Comparison of ENCODE assay signal across 17 cellular contexts in the genomic region with DNA sequence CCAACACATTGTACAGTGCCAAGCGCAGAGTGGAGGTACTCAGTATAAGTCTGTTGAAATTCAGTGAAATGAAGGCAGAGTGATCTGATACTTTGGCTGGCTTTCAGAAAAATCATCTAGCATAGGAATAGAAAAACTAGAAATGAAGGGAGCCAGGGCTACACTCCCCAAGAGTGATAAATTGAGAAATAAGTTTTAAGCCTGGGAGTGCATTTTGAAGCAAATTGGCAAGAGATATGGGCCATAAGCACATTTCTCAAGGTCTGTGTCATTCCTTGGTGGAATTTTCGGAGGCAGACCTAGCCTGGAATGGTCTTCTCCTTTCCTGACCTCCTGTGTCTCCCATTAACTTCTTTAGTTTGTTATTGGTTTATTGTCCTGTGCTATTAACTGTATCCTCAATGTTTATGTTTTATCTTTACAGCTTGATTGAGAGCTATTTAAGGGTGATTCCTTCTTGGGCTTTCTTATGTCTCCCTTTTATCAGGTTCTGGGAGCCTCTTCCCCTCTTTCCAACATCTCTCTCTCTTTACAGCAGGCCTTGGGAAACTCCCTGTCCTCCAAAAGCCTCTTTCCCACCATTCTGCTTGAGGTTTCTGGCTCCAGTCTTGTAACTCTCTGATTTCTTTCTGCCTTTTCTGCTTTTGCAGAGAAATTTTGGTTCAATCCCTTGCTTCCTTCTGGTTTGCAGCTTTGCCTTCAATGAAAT.
DNase-seq lines count a peak whose midpoint lies in the region; ATAC-seq and TF ChIP-seq lines count a peak whose summit lies in the region.
"Had no signal": no experiment of that assay in that cellular context is flagged by ENCODE, and none has a peak within 500 bp of the region (broad histone marks: within the 10 kb centered on the region; RNA-seq: fewer than 3 reads in every experiment).

No MANE protein-coding gene starts in this region.

- CTCF ChIA-PET in naive thymus-derived CD4-positive, alpha-beta T cell (lab: Charles Lee) = no interaction called here

- no peak overlapping the region for H3K27ac ChIP-seq in trophoblast cell (ENCODE audit: low read depth, low read length)
- no peak overlapping the region for H3K27ac ChIP-seq in naive thymus-derived CD4-positive, alpha-beta T cell (ENCODE audit: low read depth, low read length)
- H3K27ac ChIP-seq: neutrophil, SJCRH30 had no signal

- no peak overlapping the region for H2AFZ ChIP-seq in trophoblast cell (ENCODE audit: insufficient read depth, low read length, poor library complexity)

- no peak overlapping the region for H4K12ac ChIP-seq in trophoblast cell (ENCODE audit: low read depth, low read length)

- H3K36me3 ChIP-seq in trophoblast cell (ENCODE audit: control insufficient read depth in 1 of 2, insufficient read depth in 2 of 2, low read length in 2 of 2) = no peaks in the 10 kb centered on the region
- H3K36me3 ChIP-seq in naive thymus-derived CD4-positive, alpha-beta T cell (ENCODE audit: control insufficient read depth in 2 of 3, insufficient read depth in 3 of 3, low read length in 3 of 3) = no peaks in the 10 kb centered on the region
- H3K36me3 ChIP-seq: neutrophil, SJCRH30 had no signal

- peaks cover 0 to 8% (median 3%) of the 10 kb centered on the region in 11 donors for H3K9me3 Mint-ChIP-seq in naive thymus-derived CD4-positive, alpha-beta T cell
- H3K9me3 Mint-ChIP-seq: dendritic cell treated with granulocyte-macrophage colony-stimulating factor and Interleukin-4, amounts not matched to agents 40 ng/mL and 50 ng/mL, for 4 days had no signal

- H3K4me2 ChIP-seq in trophoblast cell (ENCODE audit: low read length) = no peak overlapping the region

- H2BK120ac ChIP-seq in trophoblast cell (ENCODE audit: insufficient read depth, low read length, poor library complexity) = no peak overlapping the region

- no peak overlapping the region for H2BK5ac ChIP-seq in trophoblast cell (ENCODE audit: low read depth, low read length, poor library complexity)

- H3K4me1 ChIP-seq in trophoblast cell (ENCODE audit: control insufficient read depth in 1 of 2, insufficient read depth in 2 of 2, low read length in 2 of 2) = peaks cover 6 to 9% of the 10 kb centered on the region in 2 experiments
- H3K4me1 ChIP-seq in naive thymus-derived CD4-positive, alpha-beta T cell (ENCODE audit: control insufficient read depth in 2 of 2, insufficient read depth in 2 of 2, low read length in 2 of 2) = no peaks in the 10 kb centered on the region
- H3K4me1 ChIP-seq: SJCRH30 had no signal

- no peak overlapping the region for H3K9ac ChIP-seq in trophoblast cell (ENCODE audit: low read length)

- H3K79me2 ChIP-seq in trophoblast cell (ENCODE audit: control insufficient read depth, insufficient read depth, low read length, poor library complexity) = no peaks in the 10 kb centered on the region

- no peak overlapping the region for H3K18ac ChIP-seq in trophoblast cell (ENCODE audit: low read length)

- no peak for TF ChIP-seq CTCF in AG10803 (conservative IDR thresholded peaks at IDR 0.05; ENCODE audit: low read length)
- no peak for TF ChIP-seq CTCF in fibroblast of pulmonary artery (IDR thresholded peaks at IDR 0.05; ENCODE audit: low read length, missing control alignments)

- no peak overlapping the region for H2AK5ac ChIP-seq in trophoblast cell (ENCODE audit: low read length)

- POLR2A ChIA-PET in naive thymus-derived CD4-positive, alpha-beta T cell (lab: Charles Lee) = no interaction called here

- H3K27me3 Mint-ChIP-seq in naive thymus-derived CD4-positive, alpha-beta T cell = peaks cover 0 to 10% (median 0%) of the 10 kb centered on the region in 5 donors
- H3K27me3 Mint-ChIP-seq: activated CD8-positive, alpha-beta memory T cell treated with anti-CD3 and anti-CD28 coated beads, Interleukin-2, amount 10 ng/mL, durations not matched to agents 7 days and 5 days; dendritic cell treated with granulocyte-macrophage colony-stimulating factor and Interleukin-4, amounts not matched to agents 40 ng/mL and 50 ng/mL, for 4 days had no signal

- DNase-seq in AG10803 (ENCODE audit: low read depth) (peak; percentile 82), fibroblast of pulmonary artery (ENCODE audit: low read depth) (peak; percentile 62), trophoblast cell (peak; percentile 56 to 78), germinal center (ENCODE audit: low spot score) (no peak), NCI-H526 treated with DMSO at 0.1 percent for 48 hours (lab: John Stamatoyannopoulos, UW) (no peak)
- no peak for DNase-seq in naive thymus-derived CD4-positive, alpha-beta T cell
- DNase-seq: activated CD8-positive, alpha-beta memory T cell treated with anti-CD3 and anti-CD28 coated beads, Interleukin-2, amount 10 ng/mL, durations not matched to agents 7 days and 5 days; NCI-H1694 treated with DMSO at 0.1 percent for 48 hours; SJCRH30; stimulated activated CD4-positive, alpha-beta T cell treated with anti-CD3 and anti-CD28 coated beads, Interleukin-4, amount 100 ng/mL, for 1 hour; stimulated activated naive CD4-positive, alpha-beta T cell treated with Interleukin-2 at 50 U/mL for 16 hours had no signal

- no peak overlapping the region for H3K14ac ChIP-seq in trophoblast cell (ENCODE audit: low read length)

- no peaks in the 10 kb centered on the region for H3K27me3 ChIP-seq in trophoblast cell (ENCODE audit: insufficient read depth, low read length)
- H3K27me3 ChIP-seq in naive thymus-derived CD4-positive, alpha-beta T cell (ENCODE audit: control insufficient read depth in 2 of 2, insufficient read depth in 2 of 2, low read length in 2 of 2) = no peaks in the 10 kb centered on the region
- H3K27me3 ChIP-seq: neutrophil, SJCRH30 had no signal

- no peak overlapping the region for H3K23ac ChIP-seq in trophoblast cell (ENCODE audit: low read length)

- H3K9me3 ChIP-seq in trophoblast cell (ENCODE audit: insufficient read depth, low read depth, low read length) = no peaks in the 10 kb centered on the region
- no peaks in the 10 kb centered on the region for H3K9me3 ChIP-seq in naive thymus-derived CD4-positive, alpha-beta T cell (ENCODE audit: control insufficient read depth in 2 of 3, low read length in 3 of 3)
- H3K9me3 ChIP-seq: neutrophil, SJCRH30 had no signal

- intact Hi-C loops in naive thymus-derived CD4-positive, alpha-beta T cell (cut with micrococcal nuclease) = no loop called here

- H3K79me1 ChIP-seq in trophoblast cell (ENCODE audit: low read length) = peaks cover 3% of the 10 kb centered on the region

- H3K4ac ChIP-seq in trophoblast cell (ENCODE audit: low read depth, low read length) = no peak overlapping the region

- no peak overlapping the region for H3K4me3 Mint-ChIP-seq in naive thymus-derived CD4-positive, alpha-beta T cell
- H3K4me3 Mint-ChIP-seq: activated CD8-positive, alpha-beta memory T cell treated with anti-CD3 and anti-CD28 coated beads, Interleukin-2, amount 10 ng/mL, durations not matched to agents 7 days and 5 days; activated naive CD4-positive, alpha-beta T cell treated with anti-CD3 and anti-CD28 coated beads, Interleukin-2, amount 50 U/mL, for 24 hours; dendritic cell treated with granulocyte-macrophage colony-stimulating factor and Interleukin-4, amounts not matched to agents 40 ng/mL and 50 ng/mL, for 4 days had no signal

- H4K8ac ChIP-seq in trophoblast cell (ENCODE audit: low read depth, low read length) = no peak overlapping the region

- no CpG with 5 or more reads among the region's 2 CpGs for WGBS in trophoblast cell (ENCODE audit: extremely low coverage, insufficient coverage, insufficient read length)

- H3K36me3 Mint-ChIP-seq in naive thymus-derived CD4-positive, alpha-beta T cell = no peaks in the 10 kb centered on the region
- H3K36me3 Mint-ChIP-seq: activated CD8-positive, alpha-beta memory T cell treated with anti-CD3 and anti-CD28 coated beads, Interleukin-2, amount 10 ng/mL, durations not matched to agents 7 days and 5 days; activated naive CD4-positive, alpha-beta T cell treated with anti-CD3 and anti-CD28 coated beads, Interleukin-2, amount 50 U/mL, for 24 hours had no signal

- H2BK12ac ChIP-seq in trophoblast cell (ENCODE audit: low read length) = no peak overlapping the region

- no peak overlapping the region for H3K4me3 ChIP-seq in AG10803 (ENCODE audit: low read length)
- H3K4me3 ChIP-seq in fibroblast of pulmonary artery (replicated peaks; ENCODE audit: low read depth, low read length) = no peak overlapping the region
- no peak overlapping the region for H3K4me3 ChIP-seq in trophoblast cell (ENCODE audit: low read depth, low read length)
- H3K4me3 ChIP-seq in naive thymus-derived CD4-positive, alpha-beta T cell (ENCODE audit: low read length) = no peak overlapping the region
- H3K4me3 ChIP-seq: K562, SJCRH30 had no signal

- no peak overlapping the region for H4K91ac ChIP-seq in trophoblast cell (ENCODE audit: low read depth, low read length)

- H3K27ac Mint-ChIP-seq in naive thymus-derived CD4-positive, alpha-beta T cell = no peak overlapping the region
- H3K27ac Mint-ChIP-seq: activated CD8-positive, alpha-beta memory T cell treated with anti-CD3 and anti-CD28 coated beads, Interleukin-2, amount 10 ng/mL, durations not matched to agents 7 days and 5 days; activated naive CD4-positive, alpha-beta T cell treated with anti-CD3 and anti-CD28 coated beads, Interleukin-2, amount 50 U/mL, for 24 hours; dendritic cell treated with granulocyte-macrophage colony-stimulating factor and Interleukin-4, amounts not matched to agents 40 ng/mL and 50 ng/mL, for 4 days had no signal

- no peaks in the 10 kb centered on the region for H3K4me1 Mint-ChIP-seq in naive thymus-derived CD4-positive, alpha-beta T cell
- H3K4me1 Mint-ChIP-seq: activated CD8-positive, alpha-beta memory T cell treated with anti-CD3 and anti-CD28 coated beads, Interleukin-2, amount 10 ng/mL, durations not matched to agents 7 days and 5 days; activated naive CD4-positive, alpha-beta T cell treated with anti-CD3 and anti-CD28 coated beads, Interleukin-2, amount 50 U/mL, for 24 hours had no signal

- peak; percentile 44 for ATAC-seq in SK-N-SH treated with all-trans-retinoic acid at 6 μM for 48 hours
- no peak for ATAC-seq in naive thymus-derived CD4-positive, alpha-beta T cell
- ATAC-seq in GM18519 (IDR thresholded peaks at IDR 0.05; ENCODE audit: low FRiP score, unreplicated experiment) = no peak
- ATAC-seq: activated CD8-positive, alpha-beta memory T cell treated with anti-CD3 and anti-CD28 coated beads, Interleukin-2, amount 10 ng/mL, durations not matched to agents 7 days and 5 days; K562 had no signal

TF ChIP-seq in SK-N-SH treated with all-trans-retinoic acid at 6 μM for 48 hours, 23 proteins besides CTCF, POLR2A, EP300 and RAD21 (continues in another document):
- TF ChIP-seq OSR1 (CRISPR knock-in tag; IDR thresholded peaks at IDR 0.05) = 0 out of 2 replicates have a peak, but pooled peaks have one; percentile 8

Comparison
In these comparisons a context has a peak if more than half of its experiments do, and no peak if none do; other contexts are left out.
1. DNase-seq: peak in AG10803 (single experiment), fibroblast of pulmonary artery (single experiment) and trophoblast cell (2 of 2); none in germinal center (single experiment), naive thymus-derived CD4-positive, alpha-beta T cell (0 of 9) and NCI-H526 treated with DMSO at 0.1 percent for 48 hours (single experiment).